In the genomic region with DNA sequence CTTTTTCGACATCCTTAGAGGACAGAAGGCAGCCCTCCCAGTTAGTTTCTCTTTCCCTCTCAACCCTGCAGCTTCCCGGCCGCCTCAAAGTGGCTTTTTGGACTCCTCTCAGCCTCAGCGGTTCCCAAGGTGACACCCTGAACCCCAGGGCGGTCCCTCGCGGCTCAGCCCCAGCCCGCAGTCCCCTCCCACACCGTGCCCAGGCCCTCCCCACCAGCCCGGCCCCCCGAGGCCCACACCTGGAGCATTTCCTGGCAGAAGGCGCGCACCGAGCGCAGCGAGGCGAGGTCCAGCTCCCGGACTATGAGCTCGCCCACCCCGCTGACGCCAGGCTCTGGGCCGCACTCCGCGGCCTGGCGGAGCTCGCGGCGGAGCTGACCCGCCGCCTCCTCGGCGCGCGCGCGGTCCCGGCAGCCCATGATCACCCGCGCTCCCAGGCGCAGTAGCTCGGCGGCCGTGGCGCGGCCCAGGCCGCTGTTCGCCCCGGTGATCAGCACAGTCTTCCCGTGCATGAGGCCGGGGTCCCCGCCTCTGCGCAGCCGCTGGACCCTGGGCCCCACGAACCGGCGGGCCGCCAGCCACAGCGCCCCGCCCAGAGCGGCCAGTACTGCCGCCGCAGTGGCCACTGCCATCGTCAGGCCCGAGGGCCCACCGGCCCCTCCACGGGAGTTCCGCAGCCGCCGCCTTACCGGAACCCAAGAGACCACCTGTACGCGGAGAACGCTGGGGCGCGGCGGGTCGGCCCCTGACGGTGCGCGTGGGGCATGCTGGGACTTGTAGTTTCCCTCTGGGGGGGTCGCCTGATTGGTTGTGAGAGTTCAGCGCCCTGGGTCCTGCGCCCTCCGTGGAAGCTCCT, we compare ENCODE assay signal across 7 cellular contexts. TPM values are rescaled to one million over a fixed set of nuclear protein-coding genes. Genes with fewer than 3 reads are reported as not detected.
A peak's percentile ranks its signal among the peaks of the same experiment; 100 is the strongest.
DNase-seq lines count a peak whose midpoint lies in the region; ATAC-seq and TF ChIP-seq lines count a peak whose summit lies in the region.

Gene RDH14, minus strand, starts transcription at position 713 of the 856 bp plus-strand sequence. Its CDS starts 81 bp downstream, at position 632.

- peak within 1 kb of the TSS; percentile 80 for H2AFZ ChIP-seq in hepatocyte

- peak within 1 kb of the TSS; percentile 88 for H3K4me2 ChIP-seq in hepatocyte

- peaks cover 43% of the 10 kb centered on the region for H3K79me2 ChIP-seq in hepatocyte

- H3K36me3 ChIP-seq in hepatocyte (replicated peaks; ENCODE audit: insufficient read depth, low read depth), result no peaks in the 10 kb centered on the region

- H4K20me1 ChIP-seq in hepatocyte (ENCODE audit: insufficient read depth, poor library complexity, severe bottlenecking), result peaks cover 4% of the 10 kb centered on the region

- peak within 1 kb of the TSS; percentile 62 for H3K4me3 ChIP-seq in hepatocyte

- no peak for TF ChIP-seq CTCF in hepatocyte (IDR thresholded peaks at IDR 0.05; ENCODE audit: poor library complexity)

- H3K9me2 ChIP-seq in hepatocyte (replicated peaks; ENCODE audit: insufficient read depth), result no peaks in the 10 kb centered on the region

- DNase-seq in NCI-H2081 (lab: John Stamatoyannopoulos, UW), result peak; percentile 94 to 97
- peak; percentile 65 for DNase-seq in T1000 (lab: John Stamatoyannopoulos, UW)
- DNase-seq in astrocyte of the hippocampus (ENCODE audit: low read depth, low spot score), result peak; percentile 97
- DNase-seq in hepatocyte (ENCODE audit: low spot score), result peak; percentile 96
- DNase-seq in renal cortical epithelial cell (ENCODE audit: low read depth), result peak; percentile 86

- peaks cover 17% of the 10 kb centered on the region for H3K4me1 ChIP-seq in hepatocyte (ENCODE audit: insufficient read depth)

- peaks cover 4% of the 10 kb centered on the region for H3K9me3 ChIP-seq in hepatocyte (ENCODE audit: low read depth)

- ATAC-seq in GM18508 (IDR thresholded peaks at IDR 0.05; ENCODE audit: insufficient read depth, unreplicated experiment) (peak; percentile 97), HG03025 (IDR thresholded peaks at IDR 0.05; ENCODE audit: low FRiP score, unreplicated experiment) (peak; percentile 97)

- 1% methylated on average over 64 of the region's 84 CpGs for WGBS in hepatocyte (ENCODE audit: low lambda C conversion rate, missing lambda C conversion rate)

- peak within 1 kb of the TSS; percentile 97 for H3K27ac ChIP-seq in hepatocyte

- H3K27me3 ChIP-seq in hepatocyte, result no peaks in the 10 kb centered on the region

RNA-seq across cellular contexts. Expression of gene RDH14, which starts in this region (rescaled TPM):
- total RNA-seq in hepatocyte, result 39.5 and 46.5 TPM in 2 replicates
- 38.2 and 49.3 TPM in 2 replicates for polyA plus RNA-seq in hepatocyte
- total RNA-seq in renal cortical epithelial cell, result 31.8 and 35.8 TPM in 2 replicates

Comparison
In these comparisons a context has a peak if more than half of its experiments do, and no peak if none do; other contexts are left out.
1. Peak in every context shown above with its lines: DNase-seq, ATAC-seq, H3K4me3 ChIP-seq and H3K27ac ChIP-seq.